Comparison of ENCODE assay signal across 1 cellular context in the genomic region with DNA sequence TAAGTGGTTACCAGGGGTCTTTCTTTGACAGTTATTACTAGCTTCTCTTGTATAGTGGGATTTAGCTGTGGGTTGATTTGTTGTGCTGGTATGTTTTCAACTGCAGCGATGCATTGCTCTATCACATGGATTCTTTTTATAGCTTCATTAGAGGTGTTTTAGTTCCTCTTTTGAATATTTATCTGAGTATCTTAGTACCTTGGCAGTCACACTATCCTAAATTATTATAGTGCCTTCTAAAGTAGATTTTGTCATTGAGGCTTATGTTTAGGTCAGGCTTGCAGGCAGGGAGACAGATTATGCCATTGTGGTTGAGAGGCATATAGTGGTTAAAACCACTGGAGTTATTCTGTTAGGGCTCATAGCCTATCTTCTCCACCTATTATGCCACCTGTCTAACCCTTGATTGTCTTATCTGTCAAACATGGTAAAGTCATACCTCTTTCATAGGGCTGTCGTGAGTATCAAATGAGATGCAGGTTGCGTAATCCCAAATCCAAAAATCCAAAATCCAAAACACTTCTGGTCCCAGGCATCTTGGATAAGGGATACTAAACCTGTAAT.
TF ChIP-seq lines count a peak whose summit lies in the region.

No MANE protein-coding gene starts in this region.

TF ChIP-seq in K562, 482 proteins besides CTCF, POLR2A, EP300 and RAD21 (continued from another document):
- TF ChIP-seq, protein P1, sequence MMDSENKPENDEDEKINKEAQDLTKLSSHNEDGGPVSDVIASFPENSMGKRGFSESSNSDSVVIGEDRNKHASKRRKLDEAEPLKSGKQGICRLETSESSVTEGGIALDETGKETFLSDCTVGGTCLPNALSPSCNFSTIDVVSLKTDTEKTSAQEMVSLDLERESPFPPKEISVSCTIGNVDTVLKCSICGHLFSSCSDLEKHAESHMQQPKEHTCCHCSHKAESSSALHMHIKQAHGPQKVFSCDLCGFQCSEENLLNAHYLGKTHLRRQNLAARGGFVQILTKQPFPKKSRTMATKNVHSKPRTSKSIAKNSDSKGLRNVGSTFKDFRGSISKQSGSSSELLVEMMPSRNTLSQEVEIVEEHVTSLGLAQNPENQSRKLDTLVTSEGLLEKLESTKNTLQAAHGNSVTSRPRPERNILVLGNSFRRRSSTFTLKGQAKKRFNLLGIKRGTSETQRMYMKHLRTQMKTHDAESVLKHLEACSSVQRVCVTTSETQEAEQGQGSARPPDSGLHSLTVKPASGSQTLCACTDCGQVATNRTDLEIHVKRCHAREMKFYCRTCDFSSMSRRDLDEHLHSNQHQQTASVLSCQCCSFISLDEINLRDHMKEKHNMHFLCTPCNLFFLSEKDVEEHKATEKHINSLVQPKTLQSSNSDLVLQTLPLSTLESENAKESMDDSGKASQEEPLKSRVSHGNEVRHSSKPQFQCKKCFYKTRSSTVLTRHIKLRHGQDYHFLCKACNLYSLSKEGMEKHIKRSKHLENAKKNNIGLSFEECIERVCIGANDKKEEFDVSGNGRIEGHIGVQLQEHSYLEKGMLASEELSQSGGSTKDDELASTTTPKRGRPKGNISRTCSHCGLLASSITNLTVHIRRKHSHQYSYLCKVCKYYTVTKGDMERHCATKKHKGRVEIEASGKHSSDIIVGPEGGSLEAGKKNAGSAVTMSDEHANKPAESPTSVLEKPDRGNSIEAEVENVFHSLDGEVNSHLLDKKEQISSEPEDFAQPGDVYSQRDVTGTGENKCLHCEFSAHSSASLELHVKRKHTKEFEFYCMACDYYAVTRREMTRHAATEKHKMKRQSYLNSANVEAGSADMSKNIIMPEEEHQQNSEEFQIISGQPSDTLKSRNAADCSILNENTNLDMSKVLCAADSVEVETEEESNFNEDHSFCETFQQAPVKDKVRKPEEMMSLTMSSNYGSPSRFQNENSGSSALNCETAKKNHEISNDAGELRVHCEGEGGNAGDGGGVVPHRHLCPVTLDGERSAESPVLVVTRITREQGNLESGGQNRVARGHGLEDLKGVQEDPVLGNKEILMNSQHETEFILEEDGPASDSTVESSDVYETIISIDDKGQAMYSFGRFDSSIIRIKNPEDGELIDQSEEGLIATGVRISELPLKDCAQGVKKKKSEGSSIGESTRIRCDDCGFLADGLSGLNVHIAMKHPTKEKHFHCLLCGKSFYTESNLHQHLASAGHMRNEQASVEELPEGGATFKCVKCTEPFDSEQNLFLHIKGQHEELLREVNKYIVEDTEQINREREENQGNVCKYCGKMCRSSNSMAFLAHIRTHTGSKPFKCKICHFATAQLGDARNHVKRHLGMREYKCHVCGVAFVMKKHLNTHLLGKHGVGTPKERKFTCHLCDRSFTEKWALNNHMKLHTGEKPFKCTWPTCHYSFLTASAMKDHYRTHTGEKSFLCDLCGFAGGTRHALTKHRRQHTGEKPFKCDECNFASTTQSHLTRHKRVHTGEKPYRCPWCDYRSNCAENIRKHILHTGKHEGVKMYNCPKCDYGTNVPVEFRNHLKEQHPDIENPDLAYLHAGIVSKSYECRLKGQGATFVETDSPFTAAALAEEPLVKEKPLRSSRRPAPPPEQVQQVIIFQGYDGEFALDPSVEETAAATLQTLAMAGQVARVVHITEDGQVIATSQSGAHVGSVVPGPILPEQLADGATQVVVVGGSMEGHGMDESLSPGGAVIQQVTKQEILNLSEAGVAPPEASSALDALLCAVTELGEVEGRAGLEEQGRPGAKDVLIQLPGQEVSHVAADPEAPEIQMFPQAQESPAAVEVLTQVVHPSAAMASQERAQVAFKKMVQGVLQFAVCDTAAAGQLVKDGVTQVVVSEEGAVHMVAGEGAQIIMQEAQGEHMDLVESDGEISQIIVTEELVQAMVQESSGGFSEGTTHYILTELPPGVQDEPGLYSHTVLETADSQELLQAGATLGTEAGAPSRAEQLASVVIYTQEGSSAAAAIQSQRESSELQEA (IDR thresholded peaks at IDR 0.05; ENCODE audit: low read depth) = no peak
- TF ChIP-seq CEBPB (tag; IDR thresholded peaks at IDR 0.05) = peak; percentile 87
